In genomic region chr1:16162163-16162822, GRCh38 we compare ENCODE assay signal across 8 cellular contexts. TPM values are rescaled to one million over a fixed set of nuclear protein-coding genes. Genes with fewer than 3 reads are reported as not detected.
DNase-seq lines count a peak whose midpoint lies in the region; ATAC-seq, FAIRE-seq and TF ChIP-seq lines count a peak whose summit lies in the region.

No MANE protein-coding gene starts in this region.

- H3K36me3 ChIP-seq in CD8-positive, alpha-beta T cell (ENCODE audit: insufficient read depth, low read length): no peaks in the 10 kb centered on the region
- H3K36me3 ChIP-seq in GM12878 (ENCODE audit: control insufficient read depth in 2 of 2, insufficient read depth in 2 of 2, low read length in 1 of 2): no peaks in the 10 kb centered on the region
- H3K36me3 ChIP-seq in psoas muscle (ENCODE audit: insufficient read depth in 1 of 2, low read depth in 1 of 2): no peaks in the 10 kb centered on the region

- peak overlapping the region; percentile 80 for H3K27ac Mint-ChIP-seq in CD8-positive, alpha-beta T cell

- H3K9me3 ChIP-seq in CD8-positive, alpha-beta T cell (ENCODE audit: low read length): no peaks in the 10 kb centered on the region
- no peaks in the 10 kb centered on the region for H3K9me3 ChIP-seq in GM12878 (replicated peaks; ENCODE audit: control insufficient read depth, insufficient read depth, low read length)
- H3K9me3 ChIP-seq in psoas muscle: no peaks in the 10 kb centered on the region

- WGBS in GM12878 (ENCODE audit: insufficient coverage, insufficient replicate concordance, low lambda C conversion rate, missing lambda C conversion rate): 26% methylated on average over 28 of the region's 32 CpGs
- WGBS in psoas muscle, 3 donors: 70 to 73% (median 72%) methylated on average over 30 to 32 of the region's 32 CpGs

- peak; percentile 67 for ATAC-seq in CD8-positive, alpha-beta T cell
- ATAC-seq in GM12878 (peak; percentile 64), GM21367 (IDR thresholded peaks at IDR 0.05; ENCODE audit: unreplicated experiment) (no peak), psoas muscle (no peak)

- no peaks in the 10 kb centered on the region for H3K27me3 Mint-ChIP-seq in CD8-positive, alpha-beta T cell (ENCODE audit: low read depth)

- no peak for FAIRE-seq in GM12878 (lab: Jason Lieb, UNC)

- H3K4me3 Mint-ChIP-seq in CD8-positive, alpha-beta T cell: peak overlapping the region; percentile 74

- in situ Hi-C loops in GM12878 (cut with MboI): no loop called here

- peaks cover 57% of the 10 kb centered on the region for H3K4me1 ChIP-seq in CD8-positive, alpha-beta T cell (ENCODE audit: insufficient read depth, low read length)
- H3K4me1 ChIP-seq in GM12878 (ENCODE audit: control insufficient read depth, insufficient read depth, low read length) (no peaks in the 10 kb centered on the region; the same call in none of the 2 replicates), psoas muscle (no peaks in the 10 kb centered on the region)

- no peaks in the 10 kb centered on the region for H3K79me2 ChIP-seq in GM12878 (ENCODE audit: control insufficient read depth, insufficient read depth, low read length)

- H3K9me3 Mint-ChIP-seq in CD8-positive, alpha-beta T cell: no peaks in the 10 kb centered on the region

- peak; percentile 39 to 72 (median 59) for DNase-seq in CD8-positive, alpha-beta T cell
- DNase-seq in activated CD4-positive, CD25-positive, alpha-beta regulatory T cell treated with anti-CD3 and anti-CD28 coated beads, Interleukin-2, amount 50 U/mL, for 72 hours: peak; percentile 54
- no peak for DNase-seq in GM12878 (ENCODE audit: low read depth, low spot score)
- peak; percentile 63 for DNase-seq in retina
- DNase-seq in NCI-H2081 treated with DMSO at 0.1 percent for 48 hours (lab: John Stamatoyannopoulos, UW): no peak
- no peak for DNase-seq in psoas muscle
- no peak for DNase-seq in SHP77 (lab: John Stamatoyannopoulos, UW)

- no peaks in the 10 kb centered on the region for H3K27me3 ChIP-seq in CD8-positive, alpha-beta T cell (ENCODE audit: insufficient read depth, low read length)
- H3K27me3 ChIP-seq in GM12878 (replicated peaks in 1 of 2; ENCODE audit: control insufficient read depth in 2 of 2, insufficient read depth in 2 of 2, low read length in 1 of 2) (no peaks in the 10 kb centered on the region), psoas muscle (ENCODE audit: insufficient read depth in 3 of 3, low read length in 2 of 3) (no peaks in the 10 kb centered on the region)

- no peaks in the 10 kb centered on the region for H4K20me1 ChIP-seq in GM12878 (ENCODE audit: control insufficient read depth, insufficient read depth)

- peak overlapping the region; percentile 38 for H3K27ac ChIP-seq in CD8-positive, alpha-beta T cell (ENCODE audit: low read depth, low read length)
- H3K27ac ChIP-seq in GM12878 (ENCODE audit: control insufficient read depth, insufficient read depth) (no peak overlapping the region), psoas muscle (no peak overlapping the region)

- RAD21 ChIA-PET in GM12878 (lab: Charles Lee; ENCODE audit: unreplicated experiment): no interaction called here

- H2AFZ ChIP-seq in GM12878 (ENCODE audit: control insufficient read depth, low read depth, low read length): peak overlapping the region; percentile 23; the same call in 1 of the 2 replicates

- CTCF ChIA-PET in CD8-positive, alpha-beta T cell (lab: Charles Lee): interaction anchor here (1.0 to 1.7 kb wide), 5 partner anchors 8 to 83 kb away, joined by 3 to 7 read pairs (median 5); no protein-coding TSS in a partner anchor
- CTCF ChIA-PET in GM12878 (lab: Yijun Ruan, JAX): interaction anchor here (0.6 to 0.7 kb wide), 3 partner anchors 19 to 84 kb away, joined by 3 to 4 read pairs (median 3); no protein-coding TSS in a partner anchor

- H3K36me3 Mint-ChIP-seq in CD8-positive, alpha-beta T cell: no peaks in the 10 kb centered on the region

- TF ChIP-seq CTCF in CD8-positive, alpha-beta T cell (IDR thresholded peaks at IDR 0.05): no peak
- TF ChIP-seq CTCF in GM12878 (IDR thresholded peaks at IDR 0.05 in 2 of 3, conservative IDR thresholded peaks at IDR 0.05 in 1 of 3; ENCODE audit: control insufficient read depth in 2 of 3, extremely low read depth in 1 of 3, insufficient read depth in 1 of 3, low read depth in 3 of 3, low read length in 3 of 3) (no peak), psoas muscle (IDR thresholded peaks at IDR 0.05) (no peak)

- no TSS peak for BruUV-seq in GM12878 (replicated peaks; lab: Mats Ljungman, UMichigan)

- POLR2A ChIA-PET in CD8-positive, alpha-beta T cell (lab: Charles Lee): interaction anchor here (0.6 to 0.9 kb wide), 3 partner anchors 32 to 152 kb away, joined by 3 to 6 read pairs (median 3); no protein-coding TSS in a partner anchor
- POLR2A ChIA-PET in GM12878 (lab: Charles Lee): interaction anchor here (0.6 kb wide), 1 partner anchor 45 kb away, joined by 3 read pairs; no protein-coding TSS in a partner anchor

- no peak overlapping the region for H3K9ac ChIP-seq in GM12878 (ENCODE audit: control insufficient read depth, insufficient read depth, low read length)

- peak overlapping the region; percentile 25; the same call in 1 of the 2 replicates for H3K4me2 ChIP-seq in GM12878 (ENCODE audit: control insufficient read depth, insufficient read depth)

- intact Hi-C loops in CD8-positive, alpha-beta T cell (cut with DNase I, micrococcal nuclease): no loop called here
- intact Hi-C loops in GM12878 (cut with micrococcal nuclease; ENCODE audit: unreplicated experiment) (no loop called here), psoas muscle (cut with DNase I) (no loop called here)

- TF ChIP-seq POLR2A in GM12878 (IDR thresholded peaks at IDR 0.05; ENCODE audit: low read depth, low read length): no peak

- no peak for TF ChIP-seq RAD21 in GM12878 (IDR thresholded peaks at IDR 0.05; ENCODE audit: insufficient read depth, low read depth, low read length)

- peaks cover 64% of the 10 kb centered on the region for H3K4me1 Mint-ChIP-seq in CD8-positive, alpha-beta T cell (ENCODE audit: low read depth)

- SMC1A ChIA-PET in GM12878 (lab: Charles Lee; ENCODE audit: uncharacterized antibody, unreplicated experiment): interaction anchor here (1.2 kb wide), 1 partner anchor 83 kb away, joined by 4 read pairs; no protein-coding TSS in a partner anchor

- TF ChIP-seq EP300 in GM12878 (IDR thresholded peaks at IDR 0.05; ENCODE audit: borderline replicate concordance in 1 of 2, control insufficient read depth in 1 of 2, low read depth in 2 of 2, low read length in 2 of 2): no peak

- peak overlapping the region; percentile 32 for H3K4me3 ChIP-seq in CD8-positive, alpha-beta T cell (ENCODE audit: low read depth, low read length)
- no peak overlapping the region; the same call in 1 of the 2 replicates for H3K4me3 ChIP-seq in GM12878
- no peak overlapping the region for H3K4me3 ChIP-seq in psoas muscle

TF ChIP-seq in GM12878, 131 proteins besides CTCF, POLR2A, EP300 and RAD21 (continues in another document):
- TF ChIP-seq TCF7 (IDR thresholded peaks at IDR 0.05; ENCODE audit: borderline replicate concordance) (peak; percentile 72), NFIC (IDR thresholded peaks at IDR 0.05; ENCODE audit: low read depth, low read length) (no peak), EGR1 (IDR thresholded peaks at IDR 0.05; ENCODE audit: borderline replicate concordance in 1 of 2, low read depth in 2 of 2, low read length in 2 of 2) (0 out of 3 replicates have a peak, but pooled peaks of 1 of the 2 experiments have one; percentile 29), IKZF1 (conservative IDR thresholded peaks at IDR 0.05) (peak; percentile 43; the same call in 1 of the 2 replicates)

RNA-seq across cellular contexts. Expression of gene EPHA2, which starts 6.4 kb away (rescaled TPM):
- total RNA-seq in CD8-positive, alpha-beta T cell: not detected
- not detected in 2 replicates for total RNA-seq in GM12878 (2013; cell fraction: nucleolus; rRNA removed)
- total RNA-seq in GM12878 (2014; rRNA removed) (0.16 and 0.28 TPM in 2 replicates), GM12878 (2014; rRNA removed; fragmentation: Illumina TruSeq; extraction: Trizol) (0.05 and 0.09 TPM in 2 replicates), GM12878 (2021) (0.32 and 0.51 TPM in 2 replicates), psoas muscle (1 to 10 TPM; 3.0 to 7.0 (median 3.5) TPM)
- polyA plus RNA-seq in GM12878 (2011; ENCODE audit: low read depth): 0.10 TPM
- polyA plus RNA-seq in GM12878 (2011; rRNA removed) (0.06 and 0.27 TPM in 2 replicates), GM12878 (2014; fragmentation: Illumina TruSeq; extraction: Trizol) (0.12 and 0.24 TPM in 2 replicates), GM12878 (2014; fragmentation: Nextera tagmentation; extraction: Ambion mirVana) (not detected), GM12878 (2014; rRNA removed) (0.04 and 0.16 TPM in 2 replicates), GM12878 (2016; fragmentation: Nextera tagmentation; extraction: Ambion mirVana) (under 1 TPM; 0.19 to 0.37 TPM), psoas muscle (1 to 10 TPM; 1.3 to 8.0 (median 1.5) TPM)
- polyA plus RNA-seq in GM12878 (2011; cell fraction: cytosol; rRNA removed): 0.10 and 0.13 TPM in 2 replicates
- polyA plus RNA-seq in GM12878 (2011; cell fraction: nucleus; rRNA removed): 0.19 and 0.29 TPM in 2 replicates
- 0.20 and 0.22 TPM in 2 replicates for polyA plus RNA-seq in GM12878 (2012)
- polyA minus RNA-seq in GM12878 (2011; rRNA and poly(A)+ RNA removed): 0.29 and 1.4 TPM in 2 replicates
- 2.1 and 3.4 TPM in 2 replicates for polyA minus RNA-seq in GM12878 (2011; cell fraction: cytosol; rRNA and poly(A)+ RNA removed)
- 0.60 and 1.2 TPM in 2 replicates for polyA minus RNA-seq in GM12878 (2011; cell fraction: nucleus; rRNA and poly(A)+ RNA removed)

RNA-seq across cellular contexts. Expression of gene ARHGEF19, which starts 50.2 kb away (rescaled TPM):
- total RNA-seq in CD8-positive, alpha-beta T cell: 1 to 10 TPM; 4.3 to 5.6 TPM
- 2.6 and 8.4 TPM in 2 replicates for total RNA-seq in GM12878 (2013; cell fraction: nucleolus; rRNA removed)
- total RNA-seq in GM12878 (2014; rRNA removed): 0.49 and 0.56 TPM in 2 replicates
- 0.40 and 0.60 TPM in 2 replicates for total RNA-seq in GM12878 (2014; rRNA removed; fragmentation: Illumina TruSeq; extraction: Trizol)
- 2.0 and 2.5 TPM in 2 replicates for total RNA-seq in GM12878 (2021)
- 1.9 TPM for polyA plus RNA-seq in GM12878 (2011; ENCODE audit: low read depth)
- polyA plus RNA-seq in GM12878 (2011; rRNA removed): 1.2 and 1.6 TPM in 2 replicates
- 2.6 and 2.9 TPM in 2 replicates for polyA plus RNA-seq in GM12878 (2011; cell fraction: cytosol; rRNA removed)
- polyA plus RNA-seq in GM12878 (2011; cell fraction: nucleus; rRNA removed): 9.1 and 9.5 TPM in 2 replicates
- 2.4 and 4.4 TPM in 2 replicates for polyA plus RNA-seq in GM12878 (2012)
- polyA plus RNA-seq in GM12878 (2014; fragmentation: Illumina TruSeq; extraction: Trizol): 0.22 and 0.38 TPM in 2 replicates
- polyA plus RNA-seq in GM12878 (2014; fragmentation: Nextera tagmentation; extraction: Ambion mirVana): under 1 TPM in 1 of 2 experiments, not detected in 1; 0.15 TPM
- 2.2 and 2.9 TPM in 2 replicates for polyA plus RNA-seq in GM12878 (2014; rRNA removed)
- 1 to 10 TPM in 1 of 2 experiments, under 1 TPM in 1; 0.67 to 1.2 TPM for polyA plus RNA-seq in GM12878 (2016; fragmentation: Nextera tagmentation; extraction: Ambion mirVana)
- polyA minus RNA-seq in GM12878 (2011; rRNA and poly(A)+ RNA removed): 0.51 and 2.5 TPM in 2 replicates
- polyA minus RNA-seq in GM12878 (2011; cell fraction: cytosol; rRNA and poly(A)+ RNA removed): 1.7 TPM in 1 of 2 replicates, not detected in the other
- 1.6 and 2.1 TPM in 2 replicates for polyA minus RNA-seq in GM12878 (2011; cell fraction: nucleus; rRNA and poly(A)+ RNA removed)
- 1 to 10 TPM; 1.1 to 1.8 (median 1.3) TPM for total RNA-seq in psoas muscle
- 1 to 10 TPM in 2 of 3 donors, under 1 TPM in 1; 0.99 to 2.4 (median 1.3) TPM for polyA plus RNA-seq in psoas muscle

Comparison
In these comparisons a context has a peak if more than half of its experiments do, and no peak if none do; other contexts are left out.
1. ATAC-seq: peak in CD8-positive, alpha-beta T cell (single experiment) and GM12878 (single experiment); none in GM21367 (single experiment) and psoas muscle (0 of 4).
2. DNase-seq: peak in CD8-positive, alpha-beta T cell (7 of 7), activated CD4-positive, CD25-positive, alpha-beta regulatory T cell treated with anti-CD3 and anti-CD28 coated beads, Interleukin-2, amount 50 U/mL, for 72 hours (single experiment) and retina (single experiment); none in GM12878 (single experiment), NCI-H2081 treated with DMSO at 0.1 percent for 48 hours (single experiment), psoas muscle (0 of 2) and SHP77 (0 of 2).